Comparison of ENCODE assay signal across 28 cellular contexts in genomic region chr13:53142301-53142700, GRCh38.
"Had no signal": no experiment of that assay in that cellular context is flagged by ENCODE, and none has a peak within 500 bp of the region (broad histone marks: within the 10 kb centered on the region; RNA-seq: fewer than 3 reads in every experiment).

No MANE protein-coding gene starts in this region.

- H3K36me3 ChIP-seq: colonic mucosa, heart right ventricle, neutrophil, right lobe of liver, thoracic aorta, vagina had no signal

- DNase-seq: colonic mucosa; effector CD8-positive, alpha-beta T cell; endodermal cell; foreskin melanocyte; glutamatergic neuron; heart right ventricle; hippocampal formation; islet precursor cell; kidney glomerular epithelial cell; natural killer cell; right lobe of liver; small intestine; stimulated activated CD4-positive, alpha-beta T cell treated with anti-CD3 and anti-CD28 coated beads, Interleukin-15, amount 100 ng/mL, for 24 hours; stimulated activated CD4-positive, alpha-beta T cell treated with anti-CD3 and anti-CD28 coated beads, Interleukin-2, amount 100 ng/mL, for 48 hours; stimulated activated naive B cell treated with anti-CD40 and anti-IgM and Interleukin-4, amounts not matched to agents 10 μg/mL and 1 μg/mL and 100 μg/mL, for 72 hours; trophoblast cell had no signal

- H3K4me3 Mint-ChIP-seq: dendritic cell treated with granulocyte-macrophage colony-stimulating factor and Interleukin-4, amounts not matched to agents 40 ng/mL and 50 ng/mL, for 4 days; endodermal cell; memory B cell; natural killer cell; stimulated activated naive B cell treated with anti-CD40 and anti-IgM and Interleukin-4, amounts not matched to agents 10 μg/mL and 1 μg/mL and 100 μg/mL, for 72 hours; stimulated activated naive CD8-positive, alpha-beta T cell treated with anti-CD3 and anti-CD28 coated beads, Interleukin-15, Interleukin-2, amounts not matched to agents 100 ng/mL and 50 ng/mL, for 24 hours had no signal

- H3K4me1 ChIP-seq: colonic mucosa, parathyroid adenoma, right lobe of liver had no signal

- H3K79me2 ChIP-seq: parathyroid adenoma had no signal

- H3K27ac ChIP-seq: colonic mucosa, epithelial cell of prostate, heart right ventricle, neutrophil, parathyroid adenoma, right lobe of liver, thoracic aorta, vagina had no signal

- H3K27me3 ChIP-seq: colonic mucosa, neutrophil, right lobe of liver, vagina had no signal

- H3K9me3 Mint-ChIP-seq: dendritic cell treated with granulocyte-macrophage colony-stimulating factor and Interleukin-4, amounts not matched to agents 40 ng/mL and 50 ng/mL, for 4 days; endodermal cell; memory B cell; natural killer cell; stimulated activated naive B cell treated with anti-CD40 and anti-IgM and Interleukin-4, amounts not matched to agents 10 μg/mL and 1 μg/mL and 100 μg/mL, for 72 hours; stimulated activated naive CD8-positive, alpha-beta T cell treated with anti-CD3 and anti-CD28 coated beads, Interleukin-15, Interleukin-2, amounts not matched to agents 100 ng/mL and 50 ng/mL, for 24 hours had no signal

- H3K9me3 ChIP-seq: colonic mucosa, heart right ventricle, neutrophil, right lobe of liver, thoracic aorta, vagina had no signal

- H3K4me1 Mint-ChIP-seq: memory B cell; natural killer cell; stimulated activated naive B cell treated with anti-CD40 and anti-IgM and Interleukin-4, amounts not matched to agents 10 μg/mL and 1 μg/mL and 100 μg/mL, for 72 hours had no signal

- H3K4me3 ChIP-seq: colonic mucosa, heart right ventricle, lung, right lobe of liver, thoracic aorta, vagina had no signal

- H3K36me3 Mint-ChIP-seq: memory B cell; natural killer cell; stimulated activated naive B cell treated with anti-CD40 and anti-IgM and Interleukin-4, amounts not matched to agents 10 μg/mL and 1 μg/mL and 100 μg/mL, for 72 hours had no signal

- H3K9ac ChIP-seq: parathyroid adenoma had no signal

- H3K27me3 Mint-ChIP-seq: dendritic cell treated with granulocyte-macrophage colony-stimulating factor and Interleukin-4, amounts not matched to agents 40 ng/mL and 50 ng/mL, for 4 days; progenitor cell of endocrine pancreas had no signal

- ATAC-seq: esophagus mucosa; heart right ventricle; left lobe of liver; natural killer cell; right lobe of liver; stimulated activated naive B cell treated with anti-CD40 and anti-IgM and Interleukin-4, amounts not matched to agents 10 μg/mL and 1 μg/mL and 100 μg/mL, for 72 hours had no signal

- H2AFZ ChIP-seq: parathyroid adenoma had no signal

- H3K27ac Mint-ChIP-seq: dendritic cell treated with granulocyte-macrophage colony-stimulating factor and Interleukin-4, amounts not matched to agents 40 ng/mL and 50 ng/mL, for 4 days; endodermal cell; memory B cell; natural killer cell; progenitor cell of endocrine pancreas; stimulated activated naive B cell treated with anti-CD40 and anti-IgM and Interleukin-4, amounts not matched to agents 10 μg/mL and 1 μg/mL and 100 μg/mL, for 72 hours; stimulated activated naive CD8-positive, alpha-beta T cell treated with anti-CD3 and anti-CD28 coated beads, Interleukin-15, Interleukin-2, amounts not matched to agents 100 ng/mL and 50 ng/mL, for 24 hours had no signal
